Comparison of ENCODE assay signal across 1 cellular context in genomic region chr4:171565130-171565788, GRCh38.
TF ChIP-seq lines count a peak whose summit lies in the region.

No MANE protein-coding gene starts in this region.

TF ChIP-seq in GM23338, 12 proteins besides CTCF, POLR2A, EP300 and RAD21 (continued from another document):
- no peak for TF ChIP-seq JUNB (IDR thresholded peaks at IDR 0.05; ENCODE audit: unreplicated experiment)
- no peak for TF ChIP-seq ZNF114 (CRISPR knock-in tag; IDR thresholded peaks at IDR 0.05)
- TF ChIP-seq EZH2 (IDR thresholded peaks at IDR 0.05; ENCODE audit: low read depth, unreplicated experiment) = no peak
- TF ChIP-seq, protein P1, sequence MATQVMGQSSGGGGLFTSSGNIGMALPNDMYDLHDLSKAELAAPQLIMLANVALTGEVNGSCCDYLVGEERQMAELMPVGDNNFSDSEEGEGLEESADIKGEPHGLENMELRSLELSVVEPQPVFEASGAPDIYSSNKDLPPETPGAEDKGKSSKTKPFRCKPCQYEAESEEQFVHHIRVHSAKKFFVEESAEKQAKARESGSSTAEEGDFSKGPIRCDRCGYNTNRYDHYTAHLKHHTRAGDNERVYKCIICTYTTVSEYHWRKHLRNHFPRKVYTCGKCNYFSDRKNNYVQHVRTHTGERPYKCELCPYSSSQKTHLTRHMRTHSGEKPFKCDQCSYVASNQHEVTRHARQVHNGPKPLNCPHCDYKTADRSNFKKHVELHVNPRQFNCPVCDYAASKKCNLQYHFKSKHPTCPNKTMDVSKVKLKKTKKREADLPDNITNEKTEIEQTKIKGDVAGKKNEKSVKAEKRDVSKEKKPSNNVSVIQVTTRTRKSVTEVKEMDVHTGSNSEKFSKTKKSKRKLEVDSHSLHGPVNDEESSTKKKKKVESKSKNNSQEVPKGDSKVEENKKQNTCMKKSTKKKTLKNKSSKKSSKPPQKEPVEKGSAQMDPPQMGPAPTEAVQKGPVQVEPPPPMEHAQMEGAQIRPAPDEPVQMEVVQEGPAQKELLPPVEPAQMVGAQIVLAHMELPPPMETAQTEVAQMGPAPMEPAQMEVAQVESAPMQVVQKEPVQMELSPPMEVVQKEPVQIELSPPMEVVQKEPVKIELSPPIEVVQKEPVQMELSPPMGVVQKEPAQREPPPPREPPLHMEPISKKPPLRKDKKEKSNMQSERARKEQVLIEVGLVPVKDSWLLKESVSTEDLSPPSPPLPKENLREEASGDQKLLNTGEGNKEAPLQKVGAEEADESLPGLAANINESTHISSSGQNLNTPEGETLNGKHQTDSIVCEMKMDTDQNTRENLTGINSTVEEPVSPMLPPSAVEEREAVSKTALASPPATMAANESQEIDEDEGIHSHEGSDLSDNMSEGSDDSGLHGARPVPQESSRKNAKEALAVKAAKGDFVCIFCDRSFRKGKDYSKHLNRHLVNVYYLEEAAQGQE (IDR thresholded peaks at IDR 0.05; ENCODE audit: unreplicated experiment) = no peak
